Comparison of ENCODE assay signal across 1 cellular context in the genomic region with DNA sequence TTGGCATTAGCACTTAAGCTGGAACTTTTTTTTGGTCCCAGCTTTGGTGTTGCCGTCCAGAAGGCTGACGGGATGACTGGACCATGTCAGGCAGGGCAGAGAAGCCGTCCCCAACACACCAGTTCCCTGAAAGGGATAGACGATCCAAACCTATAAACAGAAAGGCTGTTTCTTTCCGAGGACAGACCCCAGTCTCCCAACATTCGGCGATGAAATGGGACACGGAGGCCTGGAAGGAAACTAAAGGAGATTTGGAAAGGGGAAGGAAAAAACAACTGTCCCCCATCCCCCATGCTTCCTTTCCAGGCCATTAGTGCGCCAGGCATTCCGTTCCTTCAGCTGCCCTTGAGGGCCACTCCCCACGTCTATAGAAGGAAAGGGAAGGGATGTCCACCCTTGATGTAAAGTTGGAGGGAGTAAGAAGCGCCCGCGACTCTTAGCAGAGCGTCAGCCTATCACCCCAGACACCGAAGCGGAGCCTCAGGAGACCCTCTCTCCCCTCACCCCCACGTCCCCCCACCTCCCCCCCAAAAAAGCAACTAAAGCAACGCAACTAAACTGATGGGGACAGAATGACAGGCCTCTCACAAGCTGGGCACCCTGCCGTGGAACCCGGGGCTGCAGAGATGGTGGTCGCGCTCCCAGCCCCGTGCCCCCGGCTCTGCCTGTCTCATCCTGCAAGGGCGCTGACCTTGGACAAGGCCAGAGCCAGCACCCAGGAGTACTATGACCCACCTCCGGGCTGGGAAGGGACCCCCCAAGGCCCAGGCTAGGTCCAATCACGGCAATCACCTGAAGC.
TF ChIP-seq lines count a peak whose summit lies in the region.

No MANE protein-coding gene starts in this region.

TF ChIP-seq in K562, 482 proteins besides CTCF, POLR2A, EP300 and RAD21 (continued from another document):
- 0 out of 2 replicates have a peak, but pooled peaks have one; percentile 36 for TF ChIP-seq ZNF740 (CRISPR knock-in tag; IDR thresholded peaks at IDR 0.05)
- TF ChIP-seq ZNF740 (tag; IDR thresholded peaks at IDR 0.05), result no peak
- TF ChIP-seq E2F3 (CRISPR knock-in tag; IDR thresholded peaks at IDR 0.05), result no peak
- TF ChIP-seq KDM1A (IDR thresholded peaks at IDR 0.05), result peak; percentile 72 to 89; a peak in 3 of 4 replicates
- peak; percentile 79 for TF ChIP-seq CHD1 (IDR thresholded peaks at IDR 0.05; ENCODE audit: low read length)
- 0 out of 2 replicates have a peak, but pooled peaks have one; percentile 7 for TF ChIP-seq FOXP1 (CRISPR knock-in tag; IDR thresholded peaks at IDR 0.05)
- TF ChIP-seq CXXC5 (CRISPR knock-in tag; IDR thresholded peaks at IDR 0.05), result peak; percentile 3; the same call in 1 of the 2 replicates
- TF ChIP-seq KDM5B (IDR thresholded peaks at IDR 0.05; ENCODE audit: insufficient replicate concordance, low read depth, low read length), result peak; percentile 17
